10 cellular contexts compared by ENCODE assay signal in genomic region chr20:610130-611046, GRCh38. TPM values are rescaled to one million over a fixed set of nuclear protein-coding genes. Genes with fewer than 3 reads are reported as not detected.
DNase-seq lines count a peak whose midpoint lies in the region; ATAC-seq and TF ChIP-seq lines count a peak whose summit lies in the region.
"Had no signal": no experiment of that assay in that cellular context is flagged by ENCODE, and none has a peak within 500 bp of the region (broad histone marks: within the 10 kb centered on the region; RNA-seq: fewer than 3 reads in every experiment).

A gene with protein sequence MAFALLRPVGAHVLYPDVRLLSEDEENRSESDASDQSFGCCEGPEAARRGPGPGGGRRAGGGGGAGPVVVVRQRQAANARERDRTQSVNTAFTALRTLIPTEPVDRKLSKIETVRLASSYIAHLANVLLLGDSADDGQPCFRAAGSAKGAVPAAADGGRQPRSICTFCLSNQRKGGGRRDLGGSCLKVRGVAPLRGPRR (minus strand): TSS chr20:610309. CDS start chr20:610237, 72 bp downstream.

- TF ChIP-seq CTCF in WERI-Rb-1 (IDR thresholded peaks at IDR 0.05; ENCODE audit: low read depth, low read length) (no peak), vagina (IDR thresholded peaks at IDR 0.05) (no peak)

- peaks cover 12% of the 10 kb centered on the region for H3K4me1 ChIP-seq in vagina

- no peaks in the 10 kb centered on the region for H3K9me3 ChIP-seq in WERI-Rb-1 (ENCODE audit: severe bottlenecking)
- H3K9me3 ChIP-seq in vagina, result no peaks in the 10 kb centered on the region

- H3K27me3 ChIP-seq in WERI-Rb-1 (ENCODE audit: insufficient read depth, low read depth, severe bottlenecking) (no peaks in the 10 kb centered on the region), vagina (no peaks in the 10 kb centered on the region)

- no peak within 1 kb of the TSS for H3K4me3 Mint-ChIP-seq in stimulated activated effector memory CD8-positive, alpha-beta T cell treated with anti-CD3 and anti-CD28 coated beads, Interleukin-12 subunit alpha, Interleukin-12 subunit beta, amount 100 ng/mL, for 72 hours
- H3K4me3 Mint-ChIP-seq: dendritic cell treated with granulocyte-macrophage colony-stimulating factor and Interleukin-4, amounts not matched to agents 40 ng/mL and 50 ng/mL, for 4 days had no signal

- H3K27ac ChIP-seq in WERI-Rb-1 (peak within 1 kb of the TSS; percentile 4; the same call in 1 of the 2 replicates), vagina (no peak within 1 kb of the TSS)
- H3K27ac ChIP-seq: KMS-11 had no signal

- no peak for TF ChIP-seq POLR2A in vagina (IDR thresholded peaks at IDR 0.05)

- peaks cover 14% of the 10 kb centered on the region for H3K36me3 ChIP-seq in WERI-Rb-1
- no peaks in the 10 kb centered on the region for H3K36me3 ChIP-seq in vagina

- H3K4me1 Mint-ChIP-seq in stimulated activated effector memory CD8-positive, alpha-beta T cell treated with anti-CD3 and anti-CD28 coated beads, Interleukin-12 subunit alpha, Interleukin-12 subunit beta, amount 100 ng/mL, for 72 hours, result peaks cover 6% of the 10 kb centered on the region

- no peaks in the 10 kb centered on the region for H3K36me3 Mint-ChIP-seq in stimulated activated effector memory CD8-positive, alpha-beta T cell treated with anti-CD3 and anti-CD28 coated beads, Interleukin-12 subunit alpha, Interleukin-12 subunit beta, amount 100 ng/mL, for 72 hours

- H3K9me3 Mint-ChIP-seq in stimulated activated effector memory CD8-positive, alpha-beta T cell treated with anti-CD3 and anti-CD28 coated beads, Interleukin-12 subunit alpha, Interleukin-12 subunit beta, amount 100 ng/mL, for 72 hours, result no peaks in the 10 kb centered on the region
- H3K9me3 Mint-ChIP-seq: dendritic cell treated with granulocyte-macrophage colony-stimulating factor and Interleukin-4, amounts not matched to agents 40 ng/mL and 50 ng/mL, for 4 days had no signal

- ATAC-seq in left cardiac atrium, result peak; percentile 92 to 93
- ATAC-seq in stimulated activated effector memory CD8-positive, alpha-beta T cell treated with anti-CD3 and anti-CD28 coated beads, Interleukin-12 subunit alpha, Interleukin-12 subunit beta, amount 100 ng/mL, for 72 hours, result peak; percentile 15
- ATAC-seq in HG03571 (IDR thresholded peaks at IDR 0.05; ENCODE audit: unreplicated experiment), result no peak

- intact Hi-C loops in left cardiac atrium (cut with DNase I), result no loop called here
- intact Hi-C loops in vagina (cut with DNase I), result no loop called here

- peak; percentile 21 for DNase-seq in SIG-M5 treated with dmso at 0.1 percent for 504 hours (lab: John Stamatoyannopoulos, UW; ENCODE audit: unreplicated experiment)
- DNase-seq in SIG-M5 (lab: John Stamatoyannopoulos, UW), result no peak
- peak; percentile 75 for DNase-seq in WERI-Rb-1
- peak; percentile 69 for DNase-seq in left cardiac atrium
- no peak for DNase-seq in stimulated activated effector memory CD8-positive, alpha-beta T cell treated with anti-CD3 and anti-CD28 coated beads, Interleukin-12 subunit alpha, Interleukin-12 subunit beta, amount 100 ng/mL, for 72 hours (ENCODE audit: low spot score in 2 of 2)
- DNase-seq in vagina (ENCODE audit: extremely low spot score in 2 of 2), result no peak
- no peak for DNase-seq in cerebellar nuclear complex (lab: John Stamatoyannopoulos, UW)

- peak within 1 kb of the TSS; percentile 69 for H3K4me3 ChIP-seq in WERI-Rb-1 (ENCODE audit: low read depth, low read length)
- H3K4me3 ChIP-seq in vagina, result peak within 1 kb of the TSS in 1 of 2 donors; percentile 26

- H3K27ac Mint-ChIP-seq in stimulated activated effector memory CD8-positive, alpha-beta T cell treated with anti-CD3 and anti-CD28 coated beads, Interleukin-12 subunit alpha, Interleukin-12 subunit beta, amount 100 ng/mL, for 72 hours, result no peak within 1 kb of the TSS
- H3K27ac Mint-ChIP-seq: dendritic cell treated with granulocyte-macrophage colony-stimulating factor and Interleukin-4, amounts not matched to agents 40 ng/mL and 50 ng/mL, for 4 days had no signal

RNA-seq across cellular contexts. Expression of the gene that starts here (rescaled TPM):
- 10 to 100 TPM in 1 of 2 donors, 1 to 10 TPM in 1; 7.3 to 10.3 TPM for total RNA-seq in left cardiac atrium
- total RNA-seq in vagina, result not detected

Comparison
In these comparisons a context has a peak if more than half of its experiments do, and no peak if none do; other contexts are left out.
1. DNase-seq: peak in SIG-M5 treated with dmso at 0.1 percent for 504 hours (single experiment), WERI-Rb-1 (single experiment) and left cardiac atrium (single experiment); none in SIG-M5 (single experiment), stimulated activated effector memory CD8-positive, alpha-beta T cell treated with anti-CD3 and anti-CD28 coated beads, Interleukin-12 subunit alpha, Interleukin-12 subunit beta, amount 100 ng/mL, for 72 hours (0 of 2), vagina (0 of 2) and cerebellar nuclear complex (0 of 2).